In genomic region chr13:93320942-93321341, GRCh38 we compare ENCODE assay signal across 2 cellular contexts.
TF ChIP-seq lines count a peak whose summit lies in the region.

No MANE protein-coding gene starts in this region.

TF ChIP-seq in GM23338, 12 proteins besides CTCF, POLR2A, EP300 and RAD21 (continued from another document):
- no peak for TF ChIP-seq ZNF462 (CRISPR knock-in tag; IDR thresholded peaks at IDR 0.05)
- no peak for TF ChIP-seq JUNB (IDR thresholded peaks at IDR 0.05; ENCODE audit: unreplicated experiment)
- TF ChIP-seq REST (IDR thresholded peaks at IDR 0.05; ENCODE audit: unreplicated experiment) = no peak
- TF ChIP-seq CREB1 (CRISPR knock-in tag; IDR thresholded peaks at IDR 0.05; ENCODE audit: low read depth) = no peak
- TF ChIP-seq POLR2AphosphoS5 (IDR thresholded peaks at IDR 0.05; ENCODE audit: low read depth) = no peak
- no peak for TF ChIP-seq STAT1 (IDR thresholded peaks at IDR 0.05; ENCODE audit: unreplicated experiment)
- no peak for TF ChIP-seq ZNF114 (CRISPR knock-in tag; IDR thresholded peaks at IDR 0.05)
- no peak for TF ChIP-seq EZH2phosphoT487 (IDR thresholded peaks at IDR 0.05; ENCODE audit: unreplicated experiment)
- no peak for TF ChIP-seq NANOG (IDR thresholded peaks at IDR 0.05; ENCODE audit: borderline replicate concordance)
- TF ChIP-seq EZH2 (IDR thresholded peaks at IDR 0.05; ENCODE audit: low read depth, unreplicated experiment) = no peak
- TF ChIP-seq ETS1 (IDR thresholded peaks at IDR 0.05) = no peak

TF ChIP-seq in SK-N-SH, 30 proteins besides CTCF, POLR2A, EP300 and RAD21 (continued from another document):
- TF ChIP-seq REST (IDR thresholded peaks at IDR 0.05; ENCODE audit: low read depth, low read length) (no peak), TCF12 (IDR thresholded peaks at IDR 0.05) (no peak), NRF1 (IDR thresholded peaks at IDR 0.05; ENCODE audit: low read depth, low read length) (no peak), USF1 (IDR thresholded peaks at IDR 0.05; ENCODE audit: borderline replicate concordance, low read depth) (no peak), ELF1 (IDR thresholded peaks at IDR 0.05) (no peak), RFX5 (IDR thresholded peaks at IDR 0.05; ENCODE audit: low read length) (no peak), TEAD4 (IDR thresholded peaks at IDR 0.05; ENCODE audit: borderline replicate concordance, insufficient read depth) (no peak), SIN3A (IDR thresholded peaks at IDR 0.05; ENCODE audit: borderline replicate concordance, low read depth, low read length) (no peak), IRF3 (IDR thresholded peaks at IDR 0.05; ENCODE audit: low read depth, low read length) (no peak), JUND (IDR thresholded peaks at IDR 0.05) (no peak), FOSL2 (IDR thresholded peaks at IDR 0.05; ENCODE audit: borderline replicate concordance, low read depth) (no peak), USF2 (IDR thresholded peaks at IDR 0.05; ENCODE audit: borderline replicate concordance, low read depth, low read length) (no peak), MXI1 (IDR thresholded peaks at IDR 0.05; ENCODE audit: low read depth, low read length) (no peak)
